6 cellular contexts compared by ENCODE assay signal in genomic region chr1:217181205-217181746, GRCh38.
"Had no signal": no experiment of that assay in that cellular context is flagged by ENCODE, and none has a peak within 500 bp of the region (broad histone marks: within the 10 kb centered on the region; RNA-seq: fewer than 3 reads in every experiment).

No MANE protein-coding gene starts in this region.

- H2AFZ ChIP-seq: GM23338 had no signal

- DNase-seq: H9, IMR-90 had no signal

- FAIRE-seq: H1, H54, HTR-8/SVneo had no signal

- H3K4me3 ChIP-seq: GM23338 had no signal

- H3K4me2 ChIP-seq: GM23338 had no signal
